In the genomic region with DNA sequence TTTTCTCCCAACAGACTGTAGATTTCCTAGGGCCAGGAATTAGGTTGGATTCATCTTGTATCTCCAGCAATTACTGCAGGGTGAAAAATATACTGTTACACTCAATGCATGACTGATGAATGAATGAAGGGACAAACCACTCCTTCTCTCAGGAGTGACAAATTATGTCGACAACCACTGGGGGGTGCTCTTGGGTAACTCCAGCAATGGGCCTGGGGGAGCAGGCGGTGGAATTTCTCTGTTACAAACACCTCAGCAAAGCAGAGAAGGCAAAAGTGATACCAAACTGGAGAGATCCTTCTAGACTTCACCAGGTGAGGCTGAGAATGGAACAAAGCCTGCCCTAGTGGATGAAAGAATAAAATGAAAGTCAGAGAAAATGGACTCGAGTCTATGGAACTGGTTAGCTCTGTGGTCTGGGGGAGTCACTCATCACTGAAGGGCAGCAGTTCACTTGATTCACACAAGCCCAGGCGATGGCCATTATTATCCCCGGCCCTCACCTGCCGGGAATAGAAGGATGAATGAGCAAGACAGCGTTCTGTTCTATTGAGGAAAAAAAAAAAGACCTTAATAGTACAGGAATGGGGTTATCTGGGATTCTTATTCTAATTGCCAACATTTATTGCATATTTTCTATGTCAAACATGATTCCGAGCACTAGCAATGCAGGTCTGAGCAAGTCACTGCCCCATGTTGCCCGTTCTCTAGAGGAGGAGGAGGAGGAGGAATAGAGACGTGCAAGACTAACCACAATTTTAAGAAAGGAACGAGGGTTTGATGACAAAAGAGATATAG, we compare ENCODE assay signal across 8 cellular contexts.
DNase-seq lines count a peak whose midpoint lies in the region; ATAC-seq and TF ChIP-seq lines count a peak whose summit lies in the region.

No MANE protein-coding gene starts in this region.

- no peak overlapping the region for H3K27ac ChIP-seq in upper lobe of right lung

- no peaks in the 10 kb centered on the region for H3K36me3 ChIP-seq in upper lobe of right lung

- H3K9me3 ChIP-seq in upper lobe of right lung, result no peaks in the 10 kb centered on the region

- in situ Hi-C loops in GM13977 (cut with MboI; ENCODE audit: low pct_unique_long_range_greater_than_20kb, low sequenced_read_pairs, unreplicated experiment), result no loop called here

- no peak overlapping the region for H3K4me3 ChIP-seq in fibroblast of pulmonary artery (replicated peaks; ENCODE audit: low read depth, low read length)
- no peak overlapping the region for H3K4me3 ChIP-seq in upper lobe of right lung

- intact Hi-C loops in upper lobe of right lung (cut with DNase I), result no loop called here
- intact Hi-C loops in natural killer cell (cut with micrococcal nuclease), result no loop called here

- no peak overlapping the region for H3K27ac Mint-ChIP-seq in natural killer cell

- DNase-seq in AG20443 (ENCODE audit: low spot score), result peak; percentile 16
- DNase-seq in GM13977 (ENCODE audit: low spot score), result peak; percentile 73
- DNase-seq in NCI-H82 treated with DMSO at 0.1 percent for 48 hours (lab: John Stamatoyannopoulos, UW; ENCODE audit: unreplicated experiment), result peak; percentile 30
- peak; percentile 33 for DNase-seq in fibroblast of pulmonary artery (ENCODE audit: low read depth)
- DNase-seq in upper lobe of right lung, result no peak
- DNase-seq in NK-92 treated with Interleukin-12 subunit alpha and Interleukin-12 subunit beta, amount 100 ng/mL, for 24 hours (lab: John Stamatoyannopoulos, UW), result no peak
- DNase-seq in natural killer cell, result no peak

- no peaks in the 10 kb centered on the region for H3K27me3 ChIP-seq in upper lobe of right lung

- H3K4me1 Mint-ChIP-seq in natural killer cell, result no peaks in the 10 kb centered on the region

- no peaks in the 10 kb centered on the region for H3K36me3 Mint-ChIP-seq in natural killer cell

- H3K4me1 ChIP-seq in upper lobe of right lung, result no peaks in the 10 kb centered on the region

- H3K9me3 Mint-ChIP-seq in natural killer cell, result peaks cover 0 to 8% of the 10 kb centered on the region in 2 donors

- TF ChIP-seq CTCF in GM13977 (IDR thresholded peaks at IDR 0.05; ENCODE audit: extremely low read depth, insufficient read depth, missing control alignments), result peak; percentile 57
- peak; percentile 62 for TF ChIP-seq CTCF in fibroblast of pulmonary artery (IDR thresholded peaks at IDR 0.05; ENCODE audit: low read length, missing control alignments)
- peak; percentile 15 for TF ChIP-seq CTCF in upper lobe of right lung (IDR thresholded peaks at IDR 0.05)
- TF ChIP-seq CTCF in natural killer cell (IDR thresholded peaks at IDR 0.05), result no peak

- ATAC-seq in upper lobe of right lung (no peak), HG02840 (IDR thresholded peaks at IDR 0.05; ENCODE audit: low FRiP score, unreplicated experiment) (no peak), natural killer cell (no peak)

- H3K4me3 Mint-ChIP-seq in natural killer cell, result no peak overlapping the region

- H3K27me3 Mint-ChIP-seq in natural killer cell (ENCODE audit: low read depth in 2 of 2), result no peaks in the 10 kb centered on the region

Comparison
In these comparisons a context has a peak if more than half of its experiments do, and no peak if none do; other contexts are left out.
1. DNase-seq: peak in AG20443 (single experiment), GM13977 (single experiment), NCI-H82 treated with DMSO at 0.1 percent for 48 hours (single experiment) and fibroblast of pulmonary artery (single experiment); none in upper lobe of right lung (single experiment), NK-92 treated with Interleukin-12 subunit alpha and Interleukin-12 subunit beta, amount 100 ng/mL, for 24 hours (single experiment) and natural killer cell (single experiment).